In the genomic region with DNA sequence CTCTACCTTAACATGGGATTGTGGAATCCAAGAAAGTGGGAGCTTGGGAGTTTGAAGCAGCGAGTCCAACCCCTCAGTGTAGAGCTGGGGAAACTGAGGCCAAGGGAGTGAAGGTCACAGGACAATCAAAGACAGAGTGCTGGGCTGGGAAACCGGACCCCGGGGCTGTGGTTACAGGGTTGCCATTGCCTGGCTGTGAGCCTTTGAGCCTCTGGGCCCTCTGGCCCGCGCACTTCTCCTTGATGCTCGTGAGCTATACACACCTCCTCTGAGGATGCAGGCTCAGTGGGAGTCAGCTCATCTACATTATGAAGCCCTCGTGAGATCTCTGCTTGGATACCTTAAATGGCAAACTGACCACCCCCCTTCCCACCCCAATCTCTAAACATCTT, we compare ENCODE assay signal across 26 cellular contexts. TPM values are rescaled to one million over a fixed set of nuclear protein-coding genes. Genes with fewer than 3 reads are reported as not detected.
A peak's percentile ranks its signal among the peaks of the same experiment; 100 is the strongest.
DNase-seq lines count a peak whose midpoint lies in the region; ATAC-seq, FAIRE-seq and TF ChIP-seq lines count a peak whose summit lies in the region.
"Had no signal": no experiment of that assay in that cellular context is flagged by ENCODE, and none has a peak within 500 bp of the region (broad histone marks: within the 10 kb centered on the region; RNA-seq: fewer than 3 reads in every experiment).

No MANE protein-coding gene starts in this region.

- H3K36me3 ChIP-seq in RWPE2 (ENCODE audit: low read depth) (peaks cover 15% of the 10 kb centered on the region), hepatocyte (replicated peaks; ENCODE audit: insufficient read depth, low read depth) (no peaks in the 10 kb centered on the region), small intestine (ENCODE audit: control insufficient read depth in 2 of 2, insufficient read depth in 2 of 2, low read length in 2 of 2) (no peaks in the 10 kb centered on the region), gastroesophageal sphincter (no peaks in the 10 kb centered on the region)
- H3K36me3 ChIP-seq: brain microvascular endothelial cell, esophagus muscularis mucosa, neutrophil, suprapubic skin, uterus had no signal

- ATAC-seq in RWPE2 (ENCODE audit: low read depth) (no peak), gastroesophageal sphincter (no peak)
- ATAC-seq: activated CD8-positive, alpha-beta T cell treated with anti-CD3 and anti-CD28 coated beads, Interleukin-2, amount 10 ng/mL, durations not matched to agents 7 days and 5 days; psoas muscle; stimulated activated memory B cell treated with anti-CD40 and anti-IgM and Interleukin-4, amounts not matched to agents 10 μg/mL and 1 μg/mL and 100 μg/mL, for 72 hours had no signal

- H3K36me3 Mint-ChIP-seq in Calu3 (ENCODE audit: insufficient read depth, unreplicated experiment), result peaks cover 63% of the 10 kb centered on the region
- H3K36me3 Mint-ChIP-seq: stimulated activated memory B cell treated with anti-CD40 and anti-IgM and Interleukin-4, amounts not matched to agents 10 μg/mL and 1 μg/mL and 100 μg/mL, for 72 hours had no signal

- CTCF ChIA-PET in Calu3 (lab: Charles Lee), result interaction anchor here (1.0 to 8.0 kb wide), 3 partner anchors 9 to 57 kb away, joined by 3 to 78 read pairs (median 14); no protein-coding TSS in a partner anchor

- H3K27ac Mint-ChIP-seq in Calu3 (ENCODE audit: unreplicated experiment), result no peak overlapping the region
- H3K27ac Mint-ChIP-seq: activated CD8-positive, alpha-beta T cell treated with anti-CD3 and anti-CD28 coated beads, Interleukin-2, amount 10 ng/mL, durations not matched to agents 7 days and 5 days; effector memory CD8-positive, alpha-beta T cell; stimulated activated memory B cell treated with anti-CD40 and anti-IgM and Interleukin-4, amounts not matched to agents 10 μg/mL and 1 μg/mL and 100 μg/mL, for 72 hours had no signal

- peak overlapping the region; percentile 69 for H3K4me3 Mint-ChIP-seq in Calu3 (ENCODE audit: low read depth, unreplicated experiment)
- H3K4me3 Mint-ChIP-seq: activated CD8-positive, alpha-beta T cell treated with anti-CD3 and anti-CD28 coated beads, Interleukin-2, amount 10 ng/mL, durations not matched to agents 7 days and 5 days; effector memory CD8-positive, alpha-beta T cell; stimulated activated memory B cell treated with anti-CD40 and anti-IgM and Interleukin-4, amounts not matched to agents 10 μg/mL and 1 μg/mL and 100 μg/mL, for 72 hours had no signal

- no peak for FAIRE-seq in small intestine (lab: Jason Lieb, UNC)

- H3K4me2 ChIP-seq in hepatocyte, result peak overlapping the region; percentile 97

- TF ChIP-seq CTCF in Calu3 (IDR thresholded peaks at IDR 0.05; ENCODE audit: unreplicated experiment), result no peak
- TF ChIP-seq CTCF in RWPE2 (IDR thresholded peaks at IDR 0.05; ENCODE audit: poor library complexity, severe bottlenecking), result no peak
- no peak for TF ChIP-seq CTCF in hepatocyte (IDR thresholded peaks at IDR 0.05; ENCODE audit: poor library complexity)
- TF ChIP-seq CTCF in gastroesophageal sphincter (IDR thresholded peaks at IDR 0.05), result no peak

- 90% methylated on average over 7 of the region's 7 CpGs for WGBS in hepatocyte (ENCODE audit: low lambda C conversion rate, missing lambda C conversion rate)
- WGBS in small intestine, 3 donors, result 86 to 94% (median 90%) methylated on average over 7 of the region's 7 CpGs
- 97% methylated on average over 5 of the region's 7 CpGs; no CpG with 5 or more reads in 1 of the 2 donors for WGBS in gastroesophageal sphincter (ENCODE audit: low coverage in 1 of 2), 2 donors

- H3K27me3 Mint-ChIP-seq in Calu3 (ENCODE audit: unreplicated experiment), result peaks cover 12% of the 10 kb centered on the region

- H3K4me3 ChIP-seq in RWPE2 (ENCODE audit: severe bottlenecking) (no peak overlapping the region), hepatocyte (no peak overlapping the region), small intestine (ENCODE audit: low read depth in 1 of 2, low read length in 2 of 2) (peak overlapping the region in 1 of 2 donors; percentile 79), gastroesophageal sphincter (no peak overlapping the region)
- H3K4me3 ChIP-seq: esophagus muscularis mucosa, psoas muscle, skin epidermis, suprapubic skin, uterus had no signal

- DNase-seq in Calu3, result no peak
- DNase-seq in RWPE2 (ENCODE audit: low spot score), result no peak
- DNase-seq in hepatocyte (ENCODE audit: low spot score), result no peak
- DNase-seq in small intestine, result no peak
- DNase-seq in kidney glomerular epithelial cell (lab: John Stamatoyannopoulos, UW), result no peak
- DNase-seq in RKO (ENCODE audit: low spot score), result no peak
- DNase-seq: activated CD4-positive, CD25-positive, alpha-beta regulatory T cell treated with anti-CD3 and anti-CD28 coated beads, Interleukin-2, amount 50 U/mL, for 72 hours; activated CD8-positive, alpha-beta T cell treated with anti-CD3 and anti-CD28 coated beads, Interleukin-2, amount 10 ng/mL, durations not matched to agents 7 days and 5 days; activated effector memory CD4-positive, alpha-beta T cell treated with anti-CD3 and anti-CD28 coated beads, Interleukin-2, amount 50 U/mL, for 16 hours; brain microvascular endothelial cell; effector memory CD8-positive, alpha-beta T cell; foreskin melanocyte; GDM1; hypothalamus; NCI-H1105 treated with DMSO at 0.1 percent for 48 hours; NCI-H82; psoas muscle; SHP77 treated with DMSO at 0.1 percent for 48 hours; stimulated activated CD4-positive, alpha-beta T cell treated with anti-CD3 and anti-CD28 coated beads, Interleukin-2, amount 100 ng/mL, for 24 hours; uterus had no signal

- no peak for TF ChIP-seq POLR2A in gastroesophageal sphincter (IDR thresholded peaks at IDR 0.05)

- H3K27ac ChIP-seq in RWPE2 (ENCODE audit: poor library complexity, severe bottlenecking), result peak overlapping the region; percentile 98
- no peak overlapping the region for H3K27ac ChIP-seq in hepatocyte
- H3K27ac ChIP-seq in small intestine (ENCODE audit: low read depth in 1 of 2, low read length in 1 of 2), result peak overlapping the region; percentile 4 to 27
- H3K27ac ChIP-seq in gastroesophageal sphincter, result no peak overlapping the region
- H3K27ac ChIP-seq: brain microvascular endothelial cell, esophagus muscularis mucosa, neutrophil, psoas muscle, skin epidermis, suprapubic skin, uterus had no signal

- intact Hi-C loops in Calu3 (cut with micrococcal nuclease; ENCODE audit: unreplicated experiment), result no loop called here

- H3K4me1 Mint-ChIP-seq in Calu3 (ENCODE audit: low read depth, unreplicated experiment), result peaks cover 75% of the 10 kb centered on the region

- BruUV-seq in Calu3 (replicated peaks; lab: Mats Ljungman, UMichigan), result no TSS peak

- no peaks in the 10 kb centered on the region for H3K9me2 ChIP-seq in hepatocyte (replicated peaks; ENCODE audit: insufficient read depth)

- H3K9me3 Mint-ChIP-seq in Calu3 (ENCODE audit: low read depth, unreplicated experiment), result no peaks in the 10 kb centered on the region
- H3K9me3 Mint-ChIP-seq: effector memory CD8-positive, alpha-beta T cell; stimulated activated memory B cell treated with anti-CD40 and anti-IgM and Interleukin-4, amounts not matched to agents 10 μg/mL and 1 μg/mL and 100 μg/mL, for 72 hours had no signal

- H3K4me1 ChIP-seq in RWPE2 (ENCODE audit: insufficient read depth, poor library complexity, severe bottlenecking), result peaks cover 61% of the 10 kb centered on the region
- peaks cover 51% of the 10 kb centered on the region for H3K4me1 ChIP-seq in hepatocyte (ENCODE audit: insufficient read depth)
- peaks cover 6 to 11% of the 10 kb centered on the region in 2 donors for H3K4me1 ChIP-seq in small intestine (ENCODE audit: control insufficient read depth in 2 of 2, insufficient read depth in 1 of 2, low read depth in 1 of 2, low read length in 1 of 2)
- H3K4me1 ChIP-seq in gastroesophageal sphincter, result peaks cover 0 to 46% (median 24%) of the 10 kb centered on the region in 3 donors

- H4K20me1 ChIP-seq in hepatocyte (ENCODE audit: insufficient read depth, poor library complexity, severe bottlenecking), result no peaks in the 10 kb centered on the region

- no peaks in the 10 kb centered on the region for H3K79me2 ChIP-seq in hepatocyte

- H3K9me3 ChIP-seq in RWPE2 (ENCODE audit: severe bottlenecking), result no peaks in the 10 kb centered on the region
- no peaks in the 10 kb centered on the region for H3K9me3 ChIP-seq in hepatocyte (ENCODE audit: low read depth)
- H3K9me3 ChIP-seq in small intestine (ENCODE audit: control insufficient read depth, low read depth), result no peaks in the 10 kb centered on the region
- H3K9me3 ChIP-seq in gastroesophageal sphincter, result no peaks in the 10 kb centered on the region
- H3K9me3 ChIP-seq: esophagus muscularis mucosa, neutrophil, psoas muscle, suprapubic skin, uterus had no signal

- no peak for TF ChIP-seq EP300 in gastroesophageal sphincter (IDR thresholded peaks at IDR 0.05)

- H3K27me3 ChIP-seq in RWPE2 (ENCODE audit: insufficient read depth, poor library complexity, severe bottlenecking) (no peaks in the 10 kb centered on the region), hepatocyte (peaks cover 29% of the 10 kb centered on the region), small intestine (ENCODE audit: control insufficient read depth in 2 of 2, insufficient read depth in 2 of 2, low read length in 2 of 2) (peaks cover 0 to 11% of the 10 kb centered on the region in 2 donors), gastroesophageal sphincter (peaks cover 52% of the 10 kb centered on the region)
- H3K27me3 ChIP-seq: suprapubic skin, uterus had no signal

- no peak overlapping the region for H2AFZ ChIP-seq in hepatocyte

RNA-seq across cellular contexts. Expression of gene ABCC3, which starts 2.1 kb away (rescaled TPM):
- total RNA-seq in Calu3 (2022) (88.0 and 125 TPM in 2 replicates), hepatocyte (12.6 and 18.1 TPM in 2 replicates), gastroesophageal sphincter (10 to 100 TPM in 1 of 4 donors, 1 to 10 TPM in 3; 2.0 to 18.7 (median 5.1) TPM)
- polyA plus RNA-seq in hepatocyte (16.9 and 19.2 TPM in 2 replicates), small intestine (100 to 1,000 TPM in 1 of 3 donors, 10 to 100 TPM in 2; 36.7 to 131 (median 99.3) TPM)
- total RNA-seq: activated CD8-positive, alpha-beta T cell treated with anti-CD3 and anti-CD28 coated beads, Interleukin-2, amount 10 ng/mL, durations not matched to agents 7 days and 5 days had no signal

Comparison
In these comparisons a context has a peak if more than half of its experiments do, and no peak if none do; other contexts are left out.
1. H3K27ac ChIP-seq: peak in RWPE2 (single experiment) and small intestine (2 of 2); none in hepatocyte (single experiment) and gastroesophageal sphincter (0 of 4).